Comparison of ENCODE assay signal across 11 cellular contexts in genomic region chr17:67829331-67829730, GRCh38. TPM values are rescaled to one million over a fixed set of nuclear protein-coding genes. Genes with fewer than 3 reads are reported as not detected.
DNase-seq lines count a peak whose midpoint lies in the region; ATAC-seq and TF ChIP-seq lines count a peak whose summit lies in the region.
"Had no signal": no experiment of that assay in that cellular context is flagged by ENCODE, and none has a peak within 500 bp of the region (broad histone marks: within the 10 kb centered on the region; RNA-seq: fewer than 3 reads in every experiment).

No MANE protein-coding gene starts in this region.

- peaks cover 24% of the 10 kb centered on the region for H3K36me3 Mint-ChIP-seq in activated CD8-positive, alpha-beta memory T cell treated with anti-CD3 and anti-CD28 coated beads, Interleukin-2, amount 10 ng/mL, durations not matched to agents 7 days and 5 days
- H3K36me3 Mint-ChIP-seq in activated CD8-positive, alpha-beta T cell treated with anti-CD3 and anti-CD28 coated beads for 36 hours (ENCODE audit: low read depth) = peaks cover 23% of the 10 kb centered on the region

- H3K27me3 ChIP-seq in right lobe of liver = no peaks in the 10 kb centered on the region
- H3K27me3 ChIP-seq: MG63 had no signal

- intact Hi-C loops in activated CD8-positive, alpha-beta T cell treated with anti-CD3 and anti-CD28 coated beads for 36 hours (cut with micrococcal nuclease) = no loop called here
- intact Hi-C loops in right lobe of liver (cut with DNase I) = no loop called here

- no peaks in the 10 kb centered on the region for H3K36me3 ChIP-seq in right lobe of liver
- H3K36me3 ChIP-seq: prostate gland had no signal

- WGBS in right lobe of liver (ENCODE audit: insufficient coverage, low coverage, low lambda C conversion rate, missing lambda C conversion rate) = 33% methylated on average over 7 of the region's 7 CpGs

- H3K9me3 ChIP-seq in iPS-18c (ENCODE audit: control insufficient read depth, insufficient read depth, low read length) (no peaks in the 10 kb centered on the region), right lobe of liver (no peaks in the 10 kb centered on the region)
- H3K9me3 ChIP-seq: MG63, prostate gland had no signal

- peak overlapping the region; percentile 96 for H3K4me3 Mint-ChIP-seq in activated CD8-positive, alpha-beta memory T cell treated with anti-CD3 and anti-CD28 coated beads, Interleukin-2, amount 10 ng/mL, durations not matched to agents 7 days and 5 days
- H3K4me3 Mint-ChIP-seq in activated CD8-positive, alpha-beta T cell treated with anti-CD3 and anti-CD28 coated beads for 36 hours = peak overlapping the region; percentile 87

- peaks cover 4% of the 10 kb centered on the region for H3K27me3 Mint-ChIP-seq in activated CD8-positive, alpha-beta memory T cell treated with anti-CD3 and anti-CD28 coated beads, Interleukin-2, amount 10 ng/mL, durations not matched to agents 7 days and 5 days
- no peaks in the 10 kb centered on the region for H3K27me3 Mint-ChIP-seq in activated CD8-positive, alpha-beta T cell treated with anti-CD3 and anti-CD28 coated beads for 36 hours

- H3K27ac Mint-ChIP-seq in activated CD8-positive, alpha-beta memory T cell treated with anti-CD3 and anti-CD28 coated beads, Interleukin-2, amount 10 ng/mL, durations not matched to agents 7 days and 5 days = peak overlapping the region; percentile 76
- peak overlapping the region; percentile 85 for H3K27ac Mint-ChIP-seq in activated CD8-positive, alpha-beta T cell treated with anti-CD3 and anti-CD28 coated beads for 36 hours

- peaks cover 46% of the 10 kb centered on the region for H3K4me1 Mint-ChIP-seq in activated CD8-positive, alpha-beta memory T cell treated with anti-CD3 and anti-CD28 coated beads, Interleukin-2, amount 10 ng/mL, durations not matched to agents 7 days and 5 days
- peaks cover 49% of the 10 kb centered on the region for H3K4me1 Mint-ChIP-seq in activated CD8-positive, alpha-beta T cell treated with anti-CD3 and anti-CD28 coated beads for 36 hours (ENCODE audit: low read depth)

- H3K9me3 Mint-ChIP-seq in activated CD8-positive, alpha-beta memory T cell treated with anti-CD3 and anti-CD28 coated beads, Interleukin-2, amount 10 ng/mL, durations not matched to agents 7 days and 5 days (ENCODE audit: low read depth) = no peaks in the 10 kb centered on the region
- H3K9me3 Mint-ChIP-seq in activated CD8-positive, alpha-beta T cell treated with anti-CD3 and anti-CD28 coated beads for 36 hours = no peaks in the 10 kb centered on the region

- peak; percentile 75 for DNase-seq in activated CD8-positive, alpha-beta memory T cell treated with anti-CD3 and anti-CD28 coated beads, Interleukin-2, amount 10 ng/mL, durations not matched to agents 7 days and 5 days
- no peak for DNase-seq in activated CD8-positive, alpha-beta memory T cell treated with anti-CD3 and anti-CD28 coated beads, Interleukin-2, amount 50 U/mL, for 48 hours
- peak; percentile 80 for DNase-seq in activated CD8-positive, alpha-beta T cell treated with anti-CD3 and anti-CD28 coated beads for 36 hours
- DNase-seq in stimulated activated naive CD8-positive, alpha-beta T cell treated with anti-CD3 and anti-CD28 coated beads, Interleukin-15, Interleukin-2, amounts not matched to agents 100 U/mL and 50 U/mL, for 24 hours = peak; percentile 52
- no peak for DNase-seq in right lobe of liver
- DNase-seq: foreskin melanocyte, MG63 had no signal

- no peak for TF ChIP-seq CTCF in activated CD8-positive, alpha-beta T cell treated with anti-CD3 and anti-CD28 coated beads for 36 hours (IDR thresholded peaks at IDR 0.05)
- TF ChIP-seq CTCF in right lobe of liver (IDR thresholded peaks at IDR 0.05) = no peak

- ATAC-seq in activated CD8-positive, alpha-beta memory T cell treated with anti-CD3 and anti-CD28 coated beads, Interleukin-2, amount 10 ng/mL, durations not matched to agents 7 days and 5 days = no peak
- peak; percentile 34 for ATAC-seq in activated CD8-positive, alpha-beta T cell treated with anti-CD3 and anti-CD28 coated beads for 36 hours
- peak; percentile 34 for ATAC-seq in stimulated activated naive CD8-positive, alpha-beta T cell treated with anti-CD3 and anti-CD28 coated beads, Interleukin-15, Interleukin-2, amounts not matched to agents 100 U/mL and 50 U/mL, for 24 hours
- ATAC-seq in right lobe of liver (no peak), GM21825 (IDR thresholded peaks at IDR 0.05; ENCODE audit: unreplicated experiment) (no peak), GM18867 (IDR thresholded peaks at IDR 0.05; ENCODE audit: unreplicated experiment) (no peak)

- no peak for TF ChIP-seq POLR2A in right lobe of liver (IDR thresholded peaks at IDR 0.05)

- POLR2A ChIA-PET in activated CD8-positive, alpha-beta T cell treated with anti-CD3 and anti-CD28 coated beads for 36 hours (lab: Charles Lee) = no interaction called here

- H3K4me1 ChIP-seq in right lobe of liver = peaks cover 0 to 28% (median 0%) of the 10 kb centered on the region in 4 donors
- H3K4me1 ChIP-seq: prostate gland had no signal

- H3K27ac ChIP-seq in right lobe of liver = no peak overlapping the region
- H3K27ac ChIP-seq: prostate gland had no signal

- peak overlapping the region; percentile 10; the same call in 1 of the 2 replicates for H3K4me3 ChIP-seq in iPS-18c (ENCODE audit: insufficient read depth, low read depth, low read length)
- H3K4me3 ChIP-seq in right lobe of liver = no peak overlapping the region
- H3K4me3 ChIP-seq: MG63, prostate gland had no signal

- CTCF ChIA-PET in activated CD8-positive, alpha-beta memory T cell treated with anti-CD3 and anti-CD28 coated beads, Interleukin-2, amount 10 ng/mL, durations not matched to agents 7 days and 5 days (lab: Charles Lee) = no interaction called here
- CTCF ChIA-PET in activated CD8-positive, alpha-beta T cell treated with anti-CD3 and anti-CD28 coated beads for 36 hours (lab: Charles Lee) = no interaction called here

RNA-seq across cellular contexts. Expression of gene BPTF, which starts 4.0 kb away (rescaled TPM):
- 100 to 1,000 TPM in 1 of 2 experiments, 10 to 100 TPM in 1; 89.3 to 101 TPM for total RNA-seq in activated CD8-positive, alpha-beta memory T cell treated with anti-CD3 and anti-CD28 coated beads, Interleukin-2, amount 10 ng/mL, durations not matched to agents 7 days and 5 days
- 10 to 100 TPM; 80.1 to 84.4 TPM for total RNA-seq in activated CD8-positive, alpha-beta T cell treated with anti-CD3 and anti-CD28 coated beads for 36 hours
- 10 to 100 TPM; 25.8 to 35.1 (median 31.3) TPM for total RNA-seq in right lobe of liver

Comparison
In these comparisons a context has a peak if more than half of its experiments do, and no peak if none do; other contexts are left out.
1. DNase-seq: peak in activated CD8-positive, alpha-beta memory T cell treated with anti-CD3 and anti-CD28 coated beads, Interleukin-2, amount 10 ng/mL, durations not matched to agents 7 days and 5 days (single experiment), activated CD8-positive, alpha-beta T cell treated with anti-CD3 and anti-CD28 coated beads for 36 hours (single experiment) and stimulated activated naive CD8-positive, alpha-beta T cell treated with anti-CD3 and anti-CD28 coated beads, Interleukin-15, Interleukin-2, amounts not matched to agents 100 U/mL and 50 U/mL, for 24 hours (single experiment); none in activated CD8-positive, alpha-beta memory T cell treated with anti-CD3 and anti-CD28 coated beads, Interleukin-2, amount 50 U/mL, for 48 hours (single experiment) and right lobe of liver (0 of 3).
2. ATAC-seq: peak in activated CD8-positive, alpha-beta T cell treated with anti-CD3 and anti-CD28 coated beads for 36 hours (single experiment) and stimulated activated naive CD8-positive, alpha-beta T cell treated with anti-CD3 and anti-CD28 coated beads, Interleukin-15, Interleukin-2, amounts not matched to agents 100 U/mL and 50 U/mL, for 24 hours (single experiment); none in activated CD8-positive, alpha-beta memory T cell treated with anti-CD3 and anti-CD28 coated beads, Interleukin-2, amount 10 ng/mL, durations not matched to agents 7 days and 5 days (single experiment), right lobe of liver (0 of 4), GM21825 (single experiment) and GM18867 (single experiment).